Comparison of ENCODE assay signal across 14 cellular contexts in genomic region chr7:74569501-74570075, GRCh38.
DNase-seq lines count a peak whose midpoint lies in the region; ATAC-seq and TF ChIP-seq lines count a peak whose summit lies in the region.
"Had no signal": no experiment of that assay in that cellular context is flagged by ENCODE, and none has a peak within 500 bp of the region (broad histone marks: within the 10 kb centered on the region; RNA-seq: fewer than 3 reads in every experiment).

No MANE protein-coding gene starts in this region.

- peak overlapping the region in 2 of 11 experiments; percentile 16 to 27; a peak in 2 of 22 replicates for H3K9ac ChIP-seq in BLaER1 treated with 17β-estradiol and CSF1 and Interleukin-3, amounts not matched to agents 10 nM and 100 nM

- H3K4me1 ChIP-seq in BLaER1 treated with 17β-estradiol and CSF1 and Interleukin-3, amounts not matched to agents 10 nM and 100 nM = peaks cover 32 to 58% (median 42%) of the 10 kb centered on the region in 10 experiments
- peaks cover 17% of the 10 kb centered on the region for H3K4me1 ChIP-seq in PC-9 (replicated peaks; ENCODE audit: insufficient read depth)

- H3K27me3 Mint-ChIP-seq in activated T-helper 17 cell treated with anti-CD3 and anti-CD28 coated beads, Interleukin-2, amount 50 U/mL, for 72 hours = no peaks in the 10 kb centered on the region
- H3K27me3 Mint-ChIP-seq in neural crest cell (ENCODE audit: low read depth) = no peaks in the 10 kb centered on the region

- POLR2A ChIA-PET in PC-9 (lab: Charles Lee; ENCODE audit: unreplicated experiment) = no interaction called here

- no peaks in the 10 kb centered on the region for H3K79me2 ChIP-seq in PC-9 (ENCODE audit: low read depth)

- peak overlapping the region; percentile 77 for H3K4me3 Mint-ChIP-seq in activated T-helper 17 cell treated with anti-CD3 and anti-CD28 coated beads, Interleukin-2, amount 50 U/mL, for 72 hours
- no peak overlapping the region for H3K4me3 Mint-ChIP-seq in neural crest cell

- peak overlapping the region in 6 of 11 experiments; percentile 40 to 77 (median 66); a peak in 9 of 22 replicates for H3K4me2 ChIP-seq in BLaER1 treated with 17β-estradiol and CSF1 and Interleukin-3, amounts not matched to agents 10 nM and 100 nM
- peak overlapping the region; percentile 56 for H3K4me2 ChIP-seq in PC-9

- H3K9me3 Mint-ChIP-seq in activated T-helper 17 cell treated with anti-CD3 and anti-CD28 coated beads, Interleukin-2, amount 50 U/mL, for 72 hours = no peaks in the 10 kb centered on the region
- H3K9me3 Mint-ChIP-seq in neural crest cell = no peaks in the 10 kb centered on the region
- H3K9me3 Mint-ChIP-seq: CD8-positive, alpha-beta memory T cell had no signal

- no peaks in the 10 kb centered on the region for H3K9me3 ChIP-seq in BLaER1 treated with 17β-estradiol and CSF1 and Interleukin-3, amounts not matched to agents 10 nM and 100 nM (replicated peaks in 1 of 11)
- H3K9me3 ChIP-seq in PC-9 (ENCODE audit: insufficient read depth, low read depth) = no peaks in the 10 kb centered on the region
- H3K9me3 ChIP-seq: heart left ventricle had no signal

- H3K4me3 ChIP-seq in BLaER1 treated with 17β-estradiol and CSF1 and Interleukin-3, amounts not matched to agents 10 nM and 100 nM = no peak overlapping the region
- H3K4me3 ChIP-seq in PC-9 = no peak overlapping the region
- H3K4me3 ChIP-seq: heart left ventricle, lung had no signal

- no peak for TF ChIP-seq CTCF in PC-9 (conservative IDR thresholded peaks at IDR 0.05)
- no peak for TF ChIP-seq CTCF in neural crest cell (conservative IDR thresholded peaks at IDR 0.05)

- H3K36me3 Mint-ChIP-seq in activated T-helper 17 cell treated with anti-CD3 and anti-CD28 coated beads, Interleukin-2, amount 50 U/mL, for 72 hours (ENCODE audit: low read depth) = no peaks in the 10 kb centered on the region
- H3K36me3 Mint-ChIP-seq in neural crest cell (ENCODE audit: low read depth) = peaks cover 3% of the 10 kb centered on the region
- H3K36me3 Mint-ChIP-seq: CD8-positive, alpha-beta memory T cell had no signal

- no peak overlapping the region for H2AFZ ChIP-seq in PC-9

- no TSS peak for BruUV-seq in PC-9 (replicated peaks; lab: Mats Ljungman, UMichigan)

- no peaks in the 10 kb centered on the region for H3K9me2 ChIP-seq in PC-9 (ENCODE audit: insufficient read depth)

- peaks cover 33% of the 10 kb centered on the region for H3F3A ChIP-seq in PC-9 (ENCODE audit: insufficient read depth, low read depth)

- DNase-seq in PC-9 = peak in 1 of 2 experiments; percentile 72
- DNase-seq in neural crest cell (ENCODE audit: low read depth, low spot score) = no peak
- DNase-seq in cerebellar cortex (ENCODE audit: low spot score) = no peak
- DNase-seq in effector CD4-positive, alpha-beta T cell = no peak
- DNase-seq: CD8-positive, alpha-beta memory T cell; effector CD8-positive, alpha-beta T cell; heart left ventricle; NCI-H2029; posterior cingulate gyrus had no signal

- H3K27ac Mint-ChIP-seq in activated T-helper 17 cell treated with anti-CD3 and anti-CD28 coated beads, Interleukin-2, amount 50 U/mL, for 72 hours = peak overlapping the region; percentile 95
- peak overlapping the region; percentile 85 for H3K27ac Mint-ChIP-seq in neural crest cell (ENCODE audit: unreplicated experiment)

- intact Hi-C loops in PC-9 (cut with micrococcal nuclease; ENCODE audit: unreplicated experiment) = no loop called here

- ATAC-seq in activated T-helper 17 cell treated with anti-CD3 and anti-CD28 coated beads, Interleukin-2, amount 50 U/mL, for 72 hours (replicated peaks) = peak; percentile 82
- ATAC-seq in GM21717 (IDR thresholded peaks at IDR 0.05; ENCODE audit: unreplicated experiment) = no peak
- no peak for ATAC-seq in GM19035 (IDR thresholded peaks at IDR 0.05; ENCODE audit: unreplicated experiment)
- ATAC-seq: heart left ventricle had no signal

- peaks cover 0 to 13% (median 4%) of the 10 kb centered on the region in 11 experiments; a peak in 6 of 22 replicates for H3K36me3 ChIP-seq in BLaER1 treated with 17β-estradiol and CSF1 and Interleukin-3, amounts not matched to agents 10 nM and 100 nM
- no peaks in the 10 kb centered on the region for H3K36me3 ChIP-seq in PC-9 (ENCODE audit: low read depth)
- H3K36me3 ChIP-seq: heart left ventricle had no signal

- H3K27ac ChIP-seq in BLaER1 treated with 17β-estradiol and CSF1 and Interleukin-3, amounts not matched to agents 10 nM and 100 nM = peak overlapping the region in 8 of 11 experiments; percentile 5 to 57 (median 44); a peak in 12 of 22 replicates
- peak overlapping the region; percentile 67 for H3K27ac ChIP-seq in PC-9
- H3K27ac ChIP-seq: heart left ventricle had no signal

- peaks cover 13% of the 10 kb centered on the region for H3K4me1 Mint-ChIP-seq in activated T-helper 17 cell treated with anti-CD3 and anti-CD28 coated beads, Interleukin-2, amount 50 U/mL, for 72 hours
- H3K4me1 Mint-ChIP-seq in neural crest cell = peaks cover 15% of the 10 kb centered on the region

- H3K27me3 ChIP-seq in BLaER1 treated with 17β-estradiol and CSF1 and Interleukin-3, amounts not matched to agents 10 nM and 100 nM = no peaks in the 10 kb centered on the region
- H3K27me3 ChIP-seq in PC-9 (ENCODE audit: insufficient read depth, low read depth) = no peaks in the 10 kb centered on the region
- H3K27me3 ChIP-seq: heart left ventricle had no signal

- CTCF ChIA-PET in PC-9 (lab: Charles Lee) = no interaction called here

- no peaks in the 10 kb centered on the region for H4K20me1 ChIP-seq in BLaER1 treated with 17β-estradiol and CSF1 and Interleukin-3, amounts not matched to agents 10 nM and 100 nM
- no peaks in the 10 kb centered on the region for H4K20me1 ChIP-seq in PC-9 (ENCODE audit: insufficient read depth)
